ENCODE assay signal across 8 cellular contexts in the genomic region with DNA sequence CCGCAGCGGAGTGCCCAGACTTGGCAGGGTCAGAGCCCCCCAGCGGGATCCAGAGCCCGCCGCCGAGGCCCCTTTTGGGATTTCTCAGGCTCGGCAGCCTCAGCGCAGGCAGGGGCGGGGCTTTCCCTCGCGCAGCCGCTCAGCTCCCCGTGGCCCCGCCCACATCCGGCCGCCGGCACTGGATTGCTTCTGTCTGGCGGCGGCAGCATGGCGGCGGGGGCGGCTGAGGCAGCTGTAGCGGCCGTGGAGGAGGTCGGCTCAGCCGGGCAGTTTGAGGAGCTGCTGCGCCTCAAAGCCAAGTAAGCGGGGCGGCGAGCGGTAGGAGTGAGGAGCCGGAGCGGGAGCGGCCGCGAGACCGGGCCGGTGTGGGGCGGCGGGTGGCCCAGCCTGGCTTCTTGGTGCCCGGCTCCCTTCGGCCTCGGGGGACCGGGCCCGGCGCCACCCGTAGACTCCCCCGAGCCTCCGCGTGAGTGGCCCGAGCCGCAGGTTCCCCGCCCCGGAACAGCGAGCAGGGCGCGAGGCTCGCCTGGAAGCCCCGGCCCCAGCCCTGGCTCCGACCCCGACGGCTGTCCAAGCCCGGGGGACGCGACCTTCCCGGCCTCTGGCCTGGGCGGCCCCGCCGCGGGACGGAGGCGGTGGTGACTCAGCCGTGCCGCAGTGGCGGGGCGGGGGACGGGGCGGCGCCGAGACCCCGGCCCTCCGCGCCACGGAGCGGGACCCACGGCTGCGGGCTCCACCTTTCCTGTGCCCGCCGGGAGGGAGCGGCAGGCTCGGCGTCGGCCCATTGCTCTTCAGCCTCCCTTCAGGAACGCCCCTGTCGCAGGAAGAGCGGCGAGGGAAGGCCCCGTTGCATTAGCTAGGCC.
DNase-seq lines count a peak whose midpoint lies in the region; ATAC-seq and TF ChIP-seq lines count a peak whose summit lies in the region.

A gene (plus strand): TSS at position 178 of the 863 bp plus-strand sequence. CDS start 30 bp downstream, at position 208.

- TF ChIP-seq CTCF in choroid plexus epithelial cell (conservative IDR thresholded peaks at IDR 0.05; ENCODE audit: low read depth, low read length): no peak

- ATAC-seq in GM18868 (IDR thresholded peaks at IDR 0.05; ENCODE audit: unreplicated experiment) (peak; percentile 79), HG03103 (IDR thresholded peaks at IDR 0.05; ENCODE audit: low read depth, unreplicated experiment) (peak; percentile 81)

- DNase-seq in AG08396 (ENCODE audit: low spot score) (peak; percentile 96), NCI-H446 (lab: John Stamatoyannopoulos, UW) (peak; percentile 27 to 75), choroid plexus epithelial cell (ENCODE audit: low read depth) (peak; percentile 84), kidney tubule cell (ENCODE audit: low spot score) (peak; percentile 84)
- DNase-seq in activated CD4-positive, alpha-beta T cell treated with anti-CD3 and anti-CD28 coated beads for 4 hours: peak; percentile 90 to 91
- DNase-seq in stimulated activated CD4-positive, alpha-beta T cell treated with anti-CD3 and anti-CD28 coated beads, Interleukin-1b, Interleukin-23, amount 100 ng/mL, for 24 hours (ENCODE audit: low read depth in 4 of 4, low spot score in 1 of 4): peak; percentile 71 to 89 (median 88)

- peak within 1 kb of the TSS; percentile 90 for H3K4me3 ChIP-seq in choroid plexus epithelial cell (ENCODE audit: low read depth, low read length)

Comparison
In these comparisons a context has a peak if more than half of its experiments do, and no peak if none do; other contexts are left out.
1. Peak in every context shown above with its lines: DNase-seq, ATAC-seq and H3K4me3 ChIP-seq.